Comparison of ENCODE assay signal across 8 cellular contexts in the genomic region with DNA sequence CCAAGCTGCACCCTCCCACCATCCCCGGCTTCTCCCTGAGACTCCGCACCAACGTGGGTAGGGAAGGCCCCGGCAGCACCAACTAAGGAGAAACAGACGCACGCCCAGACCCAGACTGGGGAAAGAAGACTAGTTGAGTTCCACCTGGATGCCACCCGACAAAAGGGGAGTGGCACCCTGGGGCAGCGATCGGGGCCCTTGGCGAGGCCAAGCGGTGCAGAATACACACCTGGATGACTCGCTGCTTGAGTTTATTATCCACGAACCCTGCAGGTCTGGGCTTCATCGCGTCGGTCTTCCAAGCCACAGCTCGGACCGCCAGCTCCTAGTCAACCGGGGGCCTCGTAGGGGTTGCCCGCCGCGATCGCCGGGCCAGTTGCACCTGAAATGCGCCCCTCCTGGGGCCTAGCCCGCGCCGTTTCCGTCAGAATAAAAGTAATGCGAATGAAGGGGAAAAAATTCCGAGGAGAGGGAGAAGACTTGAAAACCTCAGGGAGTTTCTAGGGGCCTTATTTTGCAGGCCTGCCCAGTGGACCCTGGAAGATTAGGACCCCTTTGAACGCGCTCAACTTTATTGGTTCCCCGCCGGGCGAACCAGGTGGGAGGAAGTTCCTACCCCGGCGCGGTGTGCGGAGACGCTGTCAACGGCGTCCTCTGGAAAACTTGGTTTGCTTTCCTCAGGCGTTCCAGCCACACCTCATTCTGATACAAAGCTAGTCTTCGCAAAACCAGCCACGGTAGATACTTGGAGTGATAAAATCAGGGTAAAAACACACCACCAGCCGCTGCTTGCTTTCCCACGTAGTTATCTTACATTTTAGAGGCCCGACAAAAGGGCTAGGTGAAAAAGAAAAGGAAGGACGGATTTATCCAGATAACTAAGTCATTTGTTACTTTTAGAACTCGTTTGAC. TPM values are rescaled to one million over a fixed set of nuclear protein-coding genes. Genes with fewer than 3 reads are reported as not detected.
DNase-seq lines count a peak whose midpoint lies in the region; ATAC-seq and TF ChIP-seq lines count a peak whose summit lies in the region.

TSS of gene NVL (minus strand) at position 331 of the 912 bp plus-strand sequence. CDS start at position 286, 45 bp downstream.

- POLR2A ChIA-PET in PC-9 (lab: Charles Lee; ENCODE audit: unreplicated experiment) = interaction anchor here (0.5 to 1.0 kb wide), 10 partner anchors 163 to 1095 kb away, joined by 3 to 7 read pairs (median 5); no protein-coding TSS in a partner anchor

- no TSS peak for BruUV-seq in PC-9 (replicated peaks; lab: Mats Ljungman, UMichigan)

- no peaks in the 10 kb centered on the region for H3K27me3 ChIP-seq in PC-9 (ENCODE audit: insufficient read depth, low read depth)

- H3K4me3 ChIP-seq in PC-9 (peak within 1 kb of the TSS; percentile 87), epithelial cell of proximal tubule (ENCODE audit: low read depth, low read length) (peak within 1 kb of the TSS; percentile 86)

- H2AFZ ChIP-seq in PC-9 = peak within 1 kb of the TSS; percentile 91

- in situ Hi-C loops in KBM-7 (cut with MboI; ENCODE audit: low pct_unique_long_range_greater_than_20kb, low sequenced_read_pairs) = loop anchor here (25.0 kb wide), 1 partner anchor 593 kb away; no protein-coding TSS in a partner anchor

- H3K27ac ChIP-seq in PC-9 = peak within 1 kb of the TSS; percentile 78

- peaks cover 16% of the 10 kb centered on the region for H3K4me1 ChIP-seq in PC-9 (replicated peaks; ENCODE audit: insufficient read depth)

- DNase-seq in DMS53 (lab: John Stamatoyannopoulos, UW) = peak; percentile 95
- DNase-seq in KBM-7 = peak; percentile 94
- DNase-seq in PC-9 = peak; percentile 84 to 91
- peak; percentile 77 for DNase-seq in activated T-cell treated with anti-CD3 and anti-CD28 coated beads for 48 hours (ENCODE audit: low read depth)
- DNase-seq in epithelial cell of proximal tubule (ENCODE audit: low read depth) = peak; percentile 49
- peak; percentile 84 for DNase-seq in mucosa of gallbladder (ENCODE audit: low spot score)
- DNase-seq in stimulated activated CD8-positive, alpha-beta memory T cell treated with anti-CD3 and anti-CD28 coated beads, Interleukin-4, amount 100 ng/mL, for 24 hours (ENCODE audit: low read depth) = peak; percentile 68

- CTCF ChIA-PET in PC-9 (lab: Charles Lee) = interaction anchor here (0.6 to 0.7 kb wide), 2 partner anchors 32 to 152 kb away, joined by 4 read pairs; no protein-coding TSS in a partner anchor

- no peaks in the 10 kb centered on the region for H3K9me3 ChIP-seq in PC-9 (ENCODE audit: insufficient read depth, low read depth)

- peaks cover 38% of the 10 kb centered on the region for H3K79me2 ChIP-seq in PC-9 (ENCODE audit: low read depth)

- TF ChIP-seq CTCF in PC-9 (conservative IDR thresholded peaks at IDR 0.05) = no peak
- TF ChIP-seq CTCF in epithelial cell of proximal tubule (conservative IDR thresholded peaks at IDR 0.05; ENCODE audit: low read depth, low read length) = no peak

- H4K20me1 ChIP-seq in PC-9 (ENCODE audit: insufficient read depth) = no peaks in the 10 kb centered on the region

- H3K9me2 ChIP-seq in PC-9 (ENCODE audit: insufficient read depth) = no peaks in the 10 kb centered on the region

- 0 out of 2 replicates have a peak, but pooled peaks cover 6% of the 10 kb centered on the region for H3K36me3 ChIP-seq in PC-9 (ENCODE audit: low read depth)

- peak; percentile 78 for ATAC-seq in GM21717 (IDR thresholded peaks at IDR 0.05; ENCODE audit: unreplicated experiment)

- intact Hi-C loops in PC-9 (cut with micrococcal nuclease; ENCODE audit: unreplicated experiment) = loop anchor here (1.0 to 10.0 kb wide), 5 partner anchors 26 to 1195 kb away; partner anchors contain the start of gene CNIH4

- peak within 1 kb of the TSS; percentile 88 for H3K4me2 ChIP-seq in PC-9

- peaks cover 14% of the 10 kb centered on the region for H3F3A ChIP-seq in PC-9 (ENCODE audit: insufficient read depth, low read depth)

RNA-seq across cellular contexts. Expression of gene NVL, which starts in this region (rescaled TPM):
- total RNA-seq in PC-9 (2021) = 27.3 and 36.1 TPM in 2 replicates
- total RNA-seq in epithelial cell of proximal tubule = 19.4 and 30.4 TPM in 2 replicates
- 17.6 TPM for total RNA-seq in mucosa of gallbladder

Comparison
In these comparisons a context has a peak if more than half of its experiments do, and no peak if none do; other contexts are left out.
1. Peak in every context shown above with its lines: DNase-seq, ATAC-seq, H3K4me3 ChIP-seq and H3K27ac ChIP-seq.